In genomic region chr17:29566473-29567361, GRCh38 we compare ENCODE assay signal across 8 cellular contexts.
A peak's percentile ranks its signal among the peaks of the same experiment; 100 is the strongest.
DNase-seq lines count a peak whose midpoint lies in the region; FAIRE-seq and TF ChIP-seq lines count a peak whose summit lies in the region.

TSS of gene ABHD15 (minus strand) at chr17:29567037. CDS start at chr17:29566966, 71 bp downstream.

- H3K27ac Mint-ChIP-seq in nephron progenitor cell = no peak within 1 kb of the TSS

- DNase-seq in NCI-H2081 (lab: John Stamatoyannopoulos, UW) = peak; percentile 17 to 42
- no peak for DNase-seq in NCI-H2081 treated with DMSO at 0.1 percent for 48 hours (lab: John Stamatoyannopoulos, UW)
- DNase-seq in HK-2 (ENCODE audit: unreplicated experiment) = peak; percentile 84
- DNase-seq in RCC 7860 (ENCODE audit: low spot score) = peak; percentile 33
- DNase-seq in activated effector memory CD4-positive, alpha-beta T cell treated with Interleukin-2 at 50 U/mL for 16 hours = peak; percentile 54
- DNase-seq in foreskin fibroblast = peak; percentile 80 to 93
- peak; percentile 72 for DNase-seq in nephron progenitor cell
- DNase-seq in urothelium cell line (ENCODE audit: low spot score) = peak; percentile 83

- no peak for FAIRE-seq in RCC 7860 (lab: Jason Lieb, UNC)
- FAIRE-seq in urothelium cell line (lab: Jason Lieb, UNC) = no peak

- H3K4me3 Mint-ChIP-seq in nephron progenitor cell = peak within 1 kb of the TSS; percentile 90

- H3K4me1 Mint-ChIP-seq in nephron progenitor cell = peaks cover 37% of the 10 kb centered on the region

- H3K27me3 Mint-ChIP-seq in nephron progenitor cell (ENCODE audit: low read depth, poor library complexity) = peaks cover 73% of the 10 kb centered on the region

- peak within 1 kb of the TSS; percentile 70 to 80 for H3K4me3 ChIP-seq in foreskin fibroblast (ENCODE audit: low read depth in 1 of 2, low read length in 2 of 2)

- no peaks in the 10 kb centered on the region for H3K9me3 Mint-ChIP-seq in nephron progenitor cell

- peaks cover 7% of the 10 kb centered on the region for H3K36me3 Mint-ChIP-seq in nephron progenitor cell (ENCODE audit: low read depth)

- TF ChIP-seq CTCF in foreskin fibroblast (IDR thresholded peaks at IDR 0.05; ENCODE audit: low read depth, low read length) (no peak), nephron progenitor cell (IDR thresholded peaks at IDR 0.05) (no peak)
